Comparison of ENCODE assay signal across 8 cellular contexts in the genomic region with DNA sequence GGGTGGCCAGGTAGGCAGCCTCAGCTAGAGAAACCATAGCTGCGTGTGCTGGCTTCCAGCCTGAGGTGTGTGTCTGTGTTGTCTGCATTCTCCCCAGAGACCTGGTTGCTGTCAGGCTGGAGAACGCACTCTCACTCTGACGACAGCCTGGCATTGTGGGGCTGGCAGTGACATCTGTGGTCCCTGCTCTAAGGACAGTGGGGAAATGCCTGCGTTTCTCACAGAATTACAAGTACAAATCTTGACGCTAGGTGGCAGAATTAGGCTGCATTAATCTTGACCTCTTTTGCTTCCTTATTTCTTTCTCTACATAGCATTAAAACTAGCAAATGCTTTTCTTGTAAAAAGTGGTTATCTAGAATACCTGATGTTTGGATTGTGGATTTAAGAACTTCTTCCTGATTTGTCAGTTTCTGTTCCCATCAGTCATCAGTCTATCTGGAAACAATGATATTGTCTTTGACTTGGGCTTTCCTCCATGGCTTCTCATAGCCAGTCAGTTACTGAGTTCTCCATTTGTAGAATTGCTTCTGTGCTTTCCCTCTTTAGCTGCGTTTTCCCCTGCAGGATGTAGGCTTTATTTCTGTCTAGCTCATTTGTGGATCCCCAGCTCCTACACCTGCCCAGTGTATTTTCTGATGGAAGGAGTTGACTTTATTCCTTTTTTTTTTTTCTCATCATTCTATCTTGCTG.
A peak's percentile ranks its signal among the peaks of the same experiment; 100 is the strongest.
DNase-seq lines count a peak whose midpoint lies in the region; ATAC-seq, FAIRE-seq and TF ChIP-seq lines count a peak whose summit lies in the region.

No MANE protein-coding gene starts in this region.

- in situ Hi-C loops in GM12878 (cut with MboI) = loop anchor here (5.0 kb wide), 1 partner anchor 525 kb away; no protein-coding TSS in a partner anchor

- TF ChIP-seq EP300 in GM12878 (IDR thresholded peaks at IDR 0.05; ENCODE audit: borderline replicate concordance in 1 of 2, control insufficient read depth in 1 of 2, low read depth in 2 of 2, low read length in 2 of 2) = no peak

- RAD21 ChIA-PET in GM12878 (lab: Charles Lee; ENCODE audit: unreplicated experiment) = interaction anchor here (1.0 to 1.8 kb wide), 3 partner anchors 48 to 521 kb away, joined by 3 to 9 read pairs (median 5); no protein-coding TSS in a partner anchor

- 0% methylated on average over 6 of the region's 6 CpGs for WGBS in GM12878 (ENCODE audit: insufficient coverage, insufficient replicate concordance, low lambda C conversion rate, missing lambda C conversion rate)
- 12% methylated on average over 6 of the region's 6 CpGs for WGBS in hepatocyte (ENCODE audit: low lambda C conversion rate, missing lambda C conversion rate)

- H3K79me2 ChIP-seq in GM12878 (ENCODE audit: control insufficient read depth, insufficient read depth, low read length) (no peaks in the 10 kb centered on the region), hepatocyte (no peaks in the 10 kb centered on the region)

- POLR2A ChIA-PET in GM12878 (lab: Charles Lee) = no interaction called here

- H3K9me3 ChIP-seq in GM12878 (replicated peaks; ENCODE audit: control insufficient read depth, insufficient read depth, low read length) (no peaks in the 10 kb centered on the region), hepatocyte (ENCODE audit: low read depth) (no peaks in the 10 kb centered on the region)
- no peaks in the 10 kb centered on the region for H3K9me3 ChIP-seq in effector memory CD4-positive, alpha-beta T cell (ENCODE audit: control insufficient read depth, low read length)

- SMC1A ChIA-PET in GM12878 (lab: Charles Lee; ENCODE audit: uncharacterized antibody, unreplicated experiment) = interaction anchor here (0.7 to 2.8 kb wide), 7 partner anchors 9 to 616 kb away, joined by 3 to 13 read pairs (median 3); no protein-coding TSS in a partner anchor

- BruUV-seq in GM12878 (replicated peaks; lab: Mats Ljungman, UMichigan) = no TSS peak

- H3K9me2 ChIP-seq in hepatocyte (replicated peaks; ENCODE audit: insufficient read depth) = no peaks in the 10 kb centered on the region

- DNase-seq in DMS153 (lab: John Stamatoyannopoulos, UW) (peak; percentile 85), NCI-H82 treated with DMSO at 0.1 percent for 48 hours (lab: John Stamatoyannopoulos, UW; ENCODE audit: unreplicated experiment) (peak; percentile 19), GM12878 (ENCODE audit: low read depth, low spot score) (peak; percentile 35), hepatocyte (ENCODE audit: low spot score) (peak; percentile 71), skeletal muscle cell (ENCODE audit: low read depth) (peak; percentile 12)
- no peak for DNase-seq in effector memory CD4-positive, alpha-beta T cell

- FAIRE-seq in GM12878 (lab: Jason Lieb, UNC) = peak; percentile 90

- intact Hi-C loops in GM12878 (cut with micrococcal nuclease; ENCODE audit: unreplicated experiment) = loop anchor here (1.0 to 5.0 kb wide), 6 partner anchors 115 to 1872 kb away; no protein-coding TSS in a partner anchor

- H3K27me3 ChIP-seq in GM12878 (replicated peaks in 1 of 2; ENCODE audit: control insufficient read depth in 2 of 2, insufficient read depth in 2 of 2, low read length in 1 of 2) (no peaks in the 10 kb centered on the region; a peak in 1 of 4 replicates), hepatocyte (no peaks in the 10 kb centered on the region)
- H3K27me3 ChIP-seq in effector memory CD4-positive, alpha-beta T cell (replicated peaks; ENCODE audit: control insufficient read depth, insufficient read depth, low read length, poor library complexity, severe bottlenecking) = no peaks in the 10 kb centered on the region

- peak; percentile 59 for ATAC-seq in GM19035 (IDR thresholded peaks at IDR 0.05; ENCODE audit: unreplicated experiment)
- peak; percentile 90 for ATAC-seq in HG03159 (IDR thresholded peaks at IDR 0.05; ENCODE audit: unreplicated experiment)
- ATAC-seq in GM12878 = peak; percentile 94

- TF ChIP-seq RAD21 in GM12878 (IDR thresholded peaks at IDR 0.05; ENCODE audit: insufficient read depth, low read depth, low read length) = peak; percentile 78

- H3K4me1 ChIP-seq in GM12878 (ENCODE audit: control insufficient read depth, insufficient read depth, low read length) (no peaks in the 10 kb centered on the region), hepatocyte (ENCODE audit: insufficient read depth) (no peaks in the 10 kb centered on the region)
- H3K4me1 ChIP-seq in effector memory CD4-positive, alpha-beta T cell (ENCODE audit: control insufficient read depth, insufficient read depth, low read length, poor library complexity, severe bottlenecking) = no peaks in the 10 kb centered on the region

- no peak overlapping the region for H3K9ac ChIP-seq in GM12878 (ENCODE audit: control insufficient read depth, insufficient read depth, low read length)

- H3K27ac ChIP-seq in GM12878 (ENCODE audit: control insufficient read depth, insufficient read depth) = no peak overlapping the region
- no peak overlapping the region for H3K27ac ChIP-seq in hepatocyte
- H3K27ac ChIP-seq in effector memory CD4-positive, alpha-beta T cell (ENCODE audit: insufficient read depth, low read length, poor library complexity, severe bottlenecking) = no peak overlapping the region

- H2AFZ ChIP-seq in GM12878 (ENCODE audit: control insufficient read depth, low read depth, low read length) (no peak overlapping the region; the same call in 1 of the 2 replicates), hepatocyte (no peak overlapping the region)

- TF ChIP-seq CTCF in GM12878 (IDR thresholded peaks at IDR 0.05 in 2 of 3, conservative IDR thresholded peaks at IDR 0.05 in 1 of 3; ENCODE audit: control insufficient read depth in 2 of 3, extremely low read depth in 1 of 3, insufficient read depth in 1 of 3, low read depth in 3 of 3, low read length in 3 of 3) (peak; percentile 38 to 62 (median 57); a peak in 5 of 6 replicates), hepatocyte (IDR thresholded peaks at IDR 0.05; ENCODE audit: poor library complexity) (peak; percentile 75)

- CTCF ChIA-PET in GM12878 (lab: Yijun Ruan, JAX) = interaction anchor here (0.8 to 4.2 kb wide), 9 partner anchors 114 to 677 kb away, joined by 3 to 18 read pairs (median 3); no protein-coding TSS in a partner anchor

- no peak overlapping the region for H3K4me2 ChIP-seq in GM12878 (ENCODE audit: control insufficient read depth, insufficient read depth)
- no peak overlapping the region for H3K4me2 ChIP-seq in hepatocyte

- H3K36me3 ChIP-seq in GM12878 (ENCODE audit: control insufficient read depth in 2 of 2, insufficient read depth in 2 of 2, low read length in 1 of 2) = no peaks in the 10 kb centered on the region
- H3K36me3 ChIP-seq in hepatocyte (replicated peaks; ENCODE audit: insufficient read depth, low read depth) = no peaks in the 10 kb centered on the region
- H3K36me3 ChIP-seq in effector memory CD4-positive, alpha-beta T cell (ENCODE audit: control insufficient read depth, insufficient read depth, low read length) = no peaks in the 10 kb centered on the region

- no peak for TF ChIP-seq POLR2A in GM12878 (IDR thresholded peaks at IDR 0.05; ENCODE audit: low read depth, low read length)

- H4K20me1 ChIP-seq in GM12878 (ENCODE audit: control insufficient read depth, insufficient read depth) (no peaks in the 10 kb centered on the region), hepatocyte (ENCODE audit: insufficient read depth, poor library complexity, severe bottlenecking) (no peaks in the 10 kb centered on the region)

- H3K4me3 ChIP-seq in GM12878 (no peak overlapping the region), hepatocyte (no peak overlapping the region), skeletal muscle cell (ENCODE audit: low read depth, low read length) (no peak overlapping the region)
- no peak overlapping the region for H3K4me3 ChIP-seq in effector memory CD4-positive, alpha-beta T cell (ENCODE audit: insufficient read depth, low read depth, low read length, poor library complexity, severe bottlenecking)

TF ChIP-seq in GM12878, 131 proteins besides CTCF, POLR2A, EP300 and RAD21:
- no peak for TF ChIP-seq SKIL (IDR thresholded peaks at IDR 0.05; ENCODE audit: low read depth, poor library complexity, severe bottlenecking)
- peak; percentile 69; the same call in 1 of the 2 replicates for TF ChIP-seq SMC3 (IDR thresholded peaks at IDR 0.05; ENCODE audit: borderline replicate concordance, low read length)
- no peak for TF ChIP-seq SIN3A (IDR thresholded peaks at IDR 0.05; ENCODE audit: low read depth, low read length)
- TF ChIP-seq CEBPB (IDR thresholded peaks at IDR 0.05; ENCODE audit: borderline replicate concordance in 1 of 2, low read depth in 2 of 2, low read length in 2 of 2) = no peak
- TF ChIP-seq MTA3 (IDR thresholded peaks at IDR 0.05; ENCODE audit: borderline replicate concordance, low read length) = no peak
- no peak for TF ChIP-seq RELA (IDR thresholded peaks at IDR 0.05; ENCODE audit: borderline replicate concordance, partially characterized antibody)
- TF ChIP-seq ZZZ3 (IDR thresholded peaks at IDR 0.05; ENCODE audit: control insufficient read depth, insufficient read length, low read depth) = no peak

Comparison
In these comparisons a context has a peak if more than half of its experiments do, and no peak if none do; other contexts are left out.
1. DNase-seq: peak in DMS153 (single experiment), NCI-H82 treated with DMSO at 0.1 percent for 48 hours (single experiment), GM12878 (single experiment), hepatocyte (single experiment) and skeletal muscle cell (single experiment); none in effector memory CD4-positive, alpha-beta T cell (0 of 3).
2. Peak in every context shown above with its lines, with median percentiles within 50 percentile points of each other: ATAC-seq.